In the genomic region with DNA sequence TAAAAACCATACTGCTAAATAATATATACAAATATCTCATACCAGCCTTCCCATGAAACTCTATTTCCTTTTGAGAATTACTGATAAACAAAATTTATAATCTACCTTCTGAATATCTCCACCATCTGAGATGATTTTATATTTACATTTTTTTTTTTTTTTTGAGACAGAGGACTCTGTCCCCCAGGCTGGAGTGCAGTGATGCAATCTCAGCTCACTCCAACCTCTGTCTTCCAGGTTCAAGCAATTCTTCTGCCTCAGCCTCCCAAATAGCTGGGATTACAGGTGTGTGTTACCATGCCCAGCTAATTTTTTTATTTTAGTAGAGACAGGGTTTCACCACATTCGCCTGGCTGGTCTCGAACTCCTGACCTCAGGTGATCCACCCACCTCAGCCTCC, we compare ENCODE assay signal across 35 cellular contexts.
"Had no signal": no experiment of that assay in that cellular context is flagged by ENCODE, and none has a peak within 500 bp of the region (broad histone marks: within the 10 kb centered on the region; RNA-seq: fewer than 3 reads in every experiment).

No MANE protein-coding gene starts in this region.

- H3K27ac ChIP-seq: KMS-11 had no signal

- H3K9ac ChIP-seq: KMS-11 had no signal

- H3K4me2 ChIP-seq: KMS-11 had no signal

- H3K36me3 ChIP-seq: MG63 had no signal

- DNase-seq: Karpas-422, Kasumi-1, KG1, MG63, MM.1S, MV-4-11, NCI-H1048, NCI-H1092, NCI-H1092 treated with DMSO at 0.1 percent for 48 hours, NCI-H1105, NCI-H1105 treated with DMSO at 0.1 percent for 48 hours, NCI-H1417, NCI-H1417 treated with DMSO at 0.1 percent for 48 hours, NCI-H1436, NCI-H1436 treated with DMSO at 0.1 percent for 48 hours, NCI-H146, NCI-H1694, NCI-H1694 treated with DMSO at 0.1 percent for 48 hours, NCI-H187, NCI-H187 treated with DMSO at 0.1 percent for 48 hours, NCI-H1930, NCI-H2029, NCI-H2029 treated with DMSO at 0.1 percent for 48 hours, NCI-H2081 treated with DMSO at 0.1 percent for 48 hours, NCI-H2107, NCI-H2171, NCI-H2171 treated with DMSO at 0.1 percent for 48 hours, NCI-H2227 treated with DMSO at 0.1 percent for 48 hours, NCI-H226, NCI-H345, NCI-H446, NCI-H446 treated with DMSO at 0.1 percent for 48 hours, NCI-H510A, NCI-H510A treated with DMSO at 0.1 percent for 48 hours had no signal

- H3K4me3 ChIP-seq: MG63 had no signal

- H3K9me3 ChIP-seq: MG63 had no signal

- H3K27me3 ChIP-seq: MG63 had no signal
